8 cellular contexts compared by ENCODE assay signal in the genomic region with DNA sequence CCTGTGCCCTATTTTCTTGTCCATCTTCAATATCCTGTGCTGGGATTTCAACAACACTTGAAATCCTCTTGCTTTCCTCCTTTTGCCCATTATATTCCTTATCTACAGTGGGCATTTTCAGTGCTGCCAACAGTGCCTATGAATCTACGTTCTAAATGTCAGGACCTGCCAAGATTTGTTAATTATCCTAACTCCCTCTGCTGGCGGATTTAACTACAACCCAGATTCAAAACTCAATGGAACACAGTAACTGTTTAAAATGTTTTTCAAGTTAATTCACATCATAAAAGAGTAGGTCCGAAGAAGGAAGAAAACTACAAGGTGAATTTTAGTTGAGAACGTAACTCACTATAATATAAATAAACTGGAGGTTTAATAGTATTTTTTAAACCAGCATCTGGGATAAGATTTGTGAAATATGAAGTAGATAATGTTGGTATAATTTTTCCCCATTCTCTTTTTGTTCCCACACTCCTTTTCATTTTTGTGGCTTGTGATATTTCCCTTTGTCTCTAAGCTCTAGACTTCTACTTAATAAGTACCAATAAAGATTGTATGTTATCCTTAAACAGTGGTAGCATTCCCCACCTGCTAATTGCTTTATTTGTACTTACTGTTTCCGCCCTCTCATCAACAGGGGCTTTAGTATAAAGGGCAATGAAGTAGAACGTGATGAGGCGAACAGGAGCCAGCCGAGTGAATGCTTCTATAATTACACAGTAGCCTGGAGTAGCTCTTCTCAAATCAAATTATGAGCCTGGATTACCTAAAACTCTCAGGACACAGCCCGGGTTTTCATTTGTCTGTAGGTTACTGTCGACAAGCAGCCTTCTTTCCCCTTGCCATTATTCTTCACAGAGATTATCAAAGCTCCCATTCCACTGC.
DNase-seq lines count a peak whose midpoint lies in the region; ATAC-seq and TF ChIP-seq lines count a peak whose summit lies in the region.

No MANE protein-coding gene starts in this region.

- H3K4me3 Mint-ChIP-seq in type B pancreatic cell (no peak overlapping the region), CD14-positive monocyte (no peak overlapping the region)
- no peak overlapping the region for H3K4me3 Mint-ChIP-seq in naive thymus-derived CD8-positive, alpha-beta T cell

- in situ Hi-C loops in Panc1 (cut with HindIII; ENCODE audit: low pct_unique_long_range_greater_than_20kb, low sequenced_read_pairs) = no loop called here

- DNase-seq in DMS53 treated with DMSO at 0.1 percent for 48 hours (lab: John Stamatoyannopoulos, UW; ENCODE audit: unreplicated experiment) = peak; percentile 64
- peak; percentile 62 for DNase-seq in M059J (ENCODE audit: low read depth)
- DNase-seq in Panc1 (ENCODE audit: low read depth, low spot score) = peak; percentile 7
- DNase-seq in germinal center (ENCODE audit: low spot score) = peak; percentile 12
- DNase-seq in type B pancreatic cell (ENCODE audit: extremely low spot score, unreplicated experiment) = no peak
- no peak for DNase-seq in naive thymus-derived CD8-positive, alpha-beta T cell
- DNase-seq in CD14-positive monocyte (ENCODE audit: low spot score) = no peak

- no peaks in the 10 kb centered on the region for H3K36me3 Mint-ChIP-seq in type B pancreatic cell
- H3K36me3 Mint-ChIP-seq in naive thymus-derived CD8-positive, alpha-beta T cell = no peaks in the 10 kb centered on the region
- H3K36me3 Mint-ChIP-seq in CD14-positive monocyte = no peaks in the 10 kb centered on the region

- ATAC-seq in Panc1 (no peak; the same call in 1 of the 2 replicates), HG02885 (IDR thresholded peaks at IDR 0.05; ENCODE audit: poor library complexity, unreplicated experiment) (no peak)
- no peak for ATAC-seq in naive thymus-derived CD8-positive, alpha-beta T cell

- H3K9me3 Mint-ChIP-seq in type B pancreatic cell (peaks cover 10% of the 10 kb centered on the region), CD14-positive monocyte (no peaks in the 10 kb centered on the region)
- H3K9me3 Mint-ChIP-seq in naive thymus-derived CD8-positive, alpha-beta T cell = no peaks in the 10 kb centered on the region

- POLR2A ChIA-PET in Panc1 (lab: Charles Lee) = no interaction called here
- POLR2A ChIA-PET in naive thymus-derived CD8-positive, alpha-beta T cell (lab: Charles Lee) = no interaction called here

- no peaks in the 10 kb centered on the region for H3K36me3 ChIP-seq in Panc1 (ENCODE audit: control insufficient read depth, insufficient read depth, low read length)

- peaks cover 35% of the 10 kb centered on the region for H3K4me1 Mint-ChIP-seq in type B pancreatic cell (ENCODE audit: unreplicated experiment)
- no peaks in the 10 kb centered on the region for H3K4me1 Mint-ChIP-seq in naive thymus-derived CD8-positive, alpha-beta T cell
- H3K4me1 Mint-ChIP-seq in CD14-positive monocyte = no peaks in the 10 kb centered on the region

- no peaks in the 10 kb centered on the region for H3K27me3 ChIP-seq in Panc1 (ENCODE audit: control insufficient read depth, insufficient read depth, low read length)

- no peak overlapping the region for H3K27ac ChIP-seq in Panc1 (ENCODE audit: low read length)

- intact Hi-C loops in Panc1 (cut with micrococcal nuclease; ENCODE audit: unreplicated experiment) = loop anchor here (10.0 kb wide), 1 partner anchor 194 kb away; no protein-coding TSS in a partner anchor
- intact Hi-C loops in CD14-positive monocyte (cut with micrococcal nuclease) = no loop called here

- no peaks in the 10 kb centered on the region for H3K4me1 ChIP-seq in Panc1 (ENCODE audit: control insufficient read depth, insufficient read depth, low read length)

- BruUV-seq in Panc1 (replicated peaks; lab: Mats Ljungman, UMichigan) = no TSS peak

- CTCF ChIA-PET in Panc1 (lab: Charles Lee) = no interaction called here

- H3K9me3 ChIP-seq in Panc1 (ENCODE audit: control insufficient read depth, insufficient read depth, low read depth, low read length) = no peaks in the 10 kb centered on the region

- no peak overlapping the region for H3K4me3 ChIP-seq in Panc1 (ENCODE audit: low read depth in 2 of 2, low read length in 2 of 2)

- TF ChIP-seq CTCF in Panc1 (IDR thresholded peaks at IDR 0.05) (peak; percentile 70), type B pancreatic cell (conservative IDR thresholded peaks at IDR 0.05) (peak; percentile 77), CD14-positive monocyte (IDR thresholded peaks at IDR 0.05) (no peak)

- H3K27me3 Mint-ChIP-seq in type B pancreatic cell (no peaks in the 10 kb centered on the region), CD14-positive monocyte (ENCODE audit: low read depth in 3 of 3) (peaks cover 0 to 2% (median 0%) of the 10 kb centered on the region in 3 donors)
- H3K27me3 Mint-ChIP-seq in naive thymus-derived CD8-positive, alpha-beta T cell = peaks cover 0 to 2% (median 0%) of the 10 kb centered on the region in 5 donors

- H3K27ac Mint-ChIP-seq in type B pancreatic cell = no peak overlapping the region
- H3K27ac Mint-ChIP-seq in naive thymus-derived CD8-positive, alpha-beta T cell = no peak overlapping the region
- no peak overlapping the region for H3K27ac Mint-ChIP-seq in CD14-positive monocyte

Comparison
In these comparisons a context has a peak if more than half of its experiments do, and no peak if none do; other contexts are left out.
1. DNase-seq: peak in DMS53 treated with DMSO at 0.1 percent for 48 hours (single experiment), M059J (single experiment), Panc1 (single experiment) and germinal center (single experiment); none in type B pancreatic cell (single experiment), naive thymus-derived CD8-positive, alpha-beta T cell (0 of 10) and CD14-positive monocyte (single experiment).